ENCODE assay signal across 1 cellular context in genomic region chr14:72804653-72805180, GRCh38.
TF ChIP-seq lines count a peak whose summit lies in the region.

No MANE protein-coding gene starts in this region.

TF ChIP-seq in IMR-90, 13 proteins besides CTCF, POLR2A, EP300 and RAD21 (continued from another document):
- TF ChIP-seq USF2 (IDR thresholded peaks at IDR 0.05; ENCODE audit: low read depth, low read length) (no peak), MAFK (IDR thresholded peaks at IDR 0.05; ENCODE audit: low read depth, low read length) (no peak), BHLHE40 (IDR thresholded peaks at IDR 0.05; ENCODE audit: low read depth, low read length) (no peak), NFE2L2 (IDR thresholded peaks at IDR 0.05; ENCODE audit: low read depth, low read length) (no peak), SMC3 (IDR thresholded peaks at IDR 0.05; ENCODE audit: low read depth, low read length) (no peak), CHD1 (IDR thresholded peaks at IDR 0.05; ENCODE audit: low read depth, low read length) (no peak), RCOR1 (IDR thresholded peaks at IDR 0.05; ENCODE audit: insufficient replicate concordance, low read length) (no peak), ELK1 (IDR thresholded peaks at IDR 0.05; ENCODE audit: borderline replicate concordance, low read depth, low read length) (no peak), CEBPB (IDR thresholded peaks at IDR 0.05; ENCODE audit: low read depth, low read length) (no peak)
